8 cellular contexts compared by ENCODE assay signal in genomic region chr1:67594764-67595163, GRCh38.
"Had no signal": no experiment of that assay in that cellular context is flagged by ENCODE, and none has a peak within 500 bp of the region (broad histone marks: within the 10 kb centered on the region; RNA-seq: fewer than 3 reads in every experiment).

No MANE protein-coding gene starts in this region.

- H3K27ac ChIP-seq: GM23248 had no signal

- H3K4me3 Mint-ChIP-seq: HFFc6 had no signal

- H3K36me3 ChIP-seq: HAP-1 had no signal

- H3K27ac Mint-ChIP-seq: HFFc6 had no signal

- ATAC-seq: HCT116 had no signal

- H3K4me1 ChIP-seq: HAP-1 had no signal

- H3K9me3 Mint-ChIP-seq: HFFc6 had no signal

- H3K4me3 ChIP-seq: GM23248, HAP-1 had no signal

- H3K9ac ChIP-seq: GM23248 had no signal

- H2AFZ ChIP-seq: GM23248 had no signal

- H3K9me3 ChIP-seq: HAP-1 had no signal

- DNase-seq: GM23248, GOT3, H7, HFFc6, IMR-90, KBM-7 had no signal
